ENCODE assay signal across 26 cellular contexts in genomic region chr20:14637441-14637840, GRCh38.
"Had no signal": no experiment of that assay in that cellular context is flagged by ENCODE, and none has a peak within 500 bp of the region (broad histone marks: within the 10 kb centered on the region; RNA-seq: fewer than 3 reads in every experiment).

No MANE protein-coding gene starts in this region.

- H3K9me3 ChIP-seq: colonic mucosa, gastrocnemius medialis had no signal

- DNase-seq: colonic mucosa; cortex of kidney; dermis blood vessel endothelial cell; effector CD4-positive, alpha-beta T cell; effector CD8-positive, alpha-beta T cell; effector memory CD4-positive, alpha-beta T cell; effector memory CD8-positive, alpha-beta T cell; endodermal cell; erythroblast; esophagus squamous epithelium; foreskin fibroblast; foreskin keratinocyte; foreskin melanocyte; gastrocnemius medialis; glutamatergic neuron; head of caudate nucleus; heart left ventricle; heart right ventricle had no signal

- ATAC-seq: effector memory CD8-positive, alpha-beta T cell; esophagus mucosa; foreskin keratinocyte; gastrocnemius medialis; gastroesophageal sphincter; heart left ventricle; heart right ventricle had no signal

- H3K4me1 Mint-ChIP-seq: endodermal cell had no signal

- H3K4me3 Mint-ChIP-seq: dendritic cell treated with granulocyte-macrophage colony-stimulating factor and Interleukin-4, amounts not matched to agents 40 ng/mL and 50 ng/mL, for 4 days; effector memory CD8-positive, alpha-beta T cell; endodermal cell had no signal

- H3K4me3 ChIP-seq: colonic mucosa, coronary artery, dorsolateral prefrontal cortex, esophagus muscularis mucosa, esophagus squamous epithelium, gastrocnemius medialis, gastroesophageal sphincter, heart left ventricle, heart right ventricle, hepatocyte had no signal

- H3K36me3 ChIP-seq: colonic mucosa, esophagus muscularis mucosa, esophagus squamous epithelium, gastrocnemius medialis, gastroesophageal sphincter, heart left ventricle, heart right ventricle had no signal

- H3K27me3 ChIP-seq: colonic mucosa, dorsolateral prefrontal cortex, esophagus muscularis mucosa, esophagus squamous epithelium, foreskin keratinocyte, gastrocnemius medialis, gastroesophageal sphincter, heart left ventricle, heart right ventricle, hepatocyte had no signal

- H3K27me3 Mint-ChIP-seq: dendritic cell treated with granulocyte-macrophage colony-stimulating factor and Interleukin-4, amounts not matched to agents 40 ng/mL and 50 ng/mL, for 4 days; effector memory CD8-positive, alpha-beta T cell had no signal

- H3K27ac ChIP-seq: colonic mucosa, coronary artery, epithelial cell of prostate, esophagus muscularis mucosa, esophagus squamous epithelium, foreskin keratinocyte, gastrocnemius medialis, gastroesophageal sphincter, heart left ventricle, heart right ventricle, hepatocyte had no signal

- H3K27ac Mint-ChIP-seq: dendritic cell treated with granulocyte-macrophage colony-stimulating factor and Interleukin-4, amounts not matched to agents 40 ng/mL and 50 ng/mL, for 4 days; effector memory CD8-positive, alpha-beta T cell; endodermal cell had no signal

- H3K4me1 ChIP-seq: colonic mucosa, esophagus muscularis mucosa, esophagus squamous epithelium, gastrocnemius medialis, gastroesophageal sphincter, heart left ventricle, heart right ventricle had no signal
